In genomic region chr18:33369711-33370449, GRCh38 we compare ENCODE assay signal across 27 cellular contexts.
DNase-seq lines count a peak whose midpoint lies in the region; FAIRE-seq and TF ChIP-seq lines count a peak whose summit lies in the region.
"Had no signal": no experiment of that assay in that cellular context is flagged by ENCODE, and none has a peak within 500 bp of the region (broad histone marks: within the 10 kb centered on the region; RNA-seq: fewer than 3 reads in every experiment).

No MANE protein-coding gene starts in this region.

- H3K4me1 Mint-ChIP-seq in activated T-helper 2 cell treated with anti-CD3 and anti-CD28 coated beads, Interferon-gamma antibody, Interleukin-2, Interleukin-4, amounts not matched to agents 10 μg/mL and 5 μg/mL and 100 μg/mL, durations not matched to agents 14 hours and 24 hours and 36 hours (ENCODE audit: low read depth) = no peaks in the 10 kb centered on the region
- H3K4me1 Mint-ChIP-seq: activated naive CD8-positive, alpha-beta T cell treated with anti-CD3 and anti-CD28 coated beads for 36 hours; B cell; central memory CD8-positive, alpha-beta T cell; memory B cell had no signal

- peak overlapping the region; percentile 58 for H3K27ac ChIP-seq in epithelial cell of prostate
- H3K27ac ChIP-seq: ascending aorta, gastrocnemius medialis, parathyroid adenoma, right atrium auricular region, SK-N-MC, tibial nerve had no signal

- no peaks in the 10 kb centered on the region for H3K36me3 Mint-ChIP-seq in activated T-helper 2 cell treated with anti-CD3 and anti-CD28 coated beads, Interferon-gamma antibody, Interleukin-2, Interleukin-4, amounts not matched to agents 10 μg/mL and 5 μg/mL and 100 μg/mL, durations not matched to agents 14 hours and 24 hours and 36 hours (ENCODE audit: low read depth)
- H3K36me3 Mint-ChIP-seq: activated naive CD8-positive, alpha-beta T cell treated with anti-CD3 and anti-CD28 coated beads for 36 hours; CD8-positive, alpha-beta T cell; memory B cell had no signal

- no peak overlapping the region for H3K4me3 Mint-ChIP-seq in activated T-helper 2 cell treated with anti-CD3 and anti-CD28 coated beads, Interferon-gamma antibody, Interleukin-2, Interleukin-4, amounts not matched to agents 10 μg/mL and 5 μg/mL and 100 μg/mL, durations not matched to agents 14 hours and 24 hours and 36 hours (ENCODE audit: low read depth)
- H3K4me3 Mint-ChIP-seq: activated CD8-positive, alpha-beta T cell treated with anti-CD3 and anti-CD28 coated beads, Interleukin-2, amount 10 ng/mL, durations not matched to agents 7 days and 5 days; activated naive CD8-positive, alpha-beta T cell treated with anti-CD3 and anti-CD28 coated beads for 36 hours; B cell; CD8-positive, alpha-beta T cell; central memory CD8-positive, alpha-beta T cell; memory B cell; T-helper 1 cell treated with Interleukin-12 subunit alpha and Interleukin-12 subunit beta and Interleukin-4 antibody, amounts not matched to agents 30 μg/mL and 1 μg/mL, for 36 hours had no signal

- no peak for TF ChIP-seq CTCF in GM20000 (IDR thresholded peaks at IDR 0.05; ENCODE audit: extremely low read depth, missing control alignments)

- DNase-seq in DMS53 treated with DMSO at 0.1 percent for 48 hours (lab: John Stamatoyannopoulos, UW; ENCODE audit: unreplicated experiment) (peak; percentile 65), NCI-H1417 treated with DMSO at 0.1 percent for 48 hours (lab: John Stamatoyannopoulos, UW) (peak; percentile 63), NCI-H748 treated with DMSO at 0.1 percent for 48 hours (lab: John Stamatoyannopoulos, UW) (peak; percentile 28), epithelial cell of prostate (ENCODE audit: low read depth, low spot score) (peak; percentile 40), GM20000 (ENCODE audit: low spot score) (no peak), H54 (ENCODE audit: insufficient read length, low spot score) (no peak)
- DNase-seq in activated T-helper 2 cell treated with anti-CD3 and anti-CD28 coated beads, Interferon-gamma antibody, Interleukin-2, Interleukin-4, amounts not matched to agents 10 μg/mL and 5 μg/mL and 100 μg/mL, durations not matched to agents 14 hours and 24 hours and 36 hours (ENCODE audit: low spot score) = no peak
- DNase-seq: activated CD8-positive, alpha-beta T cell treated with anti-CD3 and anti-CD28 coated beads, Interleukin-2, amount 10 ng/mL, durations not matched to agents 7 days and 5 days; activated naive CD8-positive, alpha-beta T cell treated with anti-CD3 and anti-CD28 coated beads for 36 hours; CD8-positive, alpha-beta T cell; dermis blood vessel endothelial cell; DND-41; gastrocnemius medialis; left colon; NCI-H2029; NCI-H446 treated with DMSO at 0.1 percent for 48 hours; stimulated activated CD4-positive, alpha-beta T cell treated with anti-CD3 and anti-CD28 coated beads, Interleukin-2, amount 100 ng/mL, for 24 hours had no signal

- FAIRE-seq in H54 (lab: Jason Lieb, UNC) = no peak
- FAIRE-seq: RCC 7860 had no signal

- H3K27ac Mint-ChIP-seq in activated T-helper 2 cell treated with anti-CD3 and anti-CD28 coated beads, Interferon-gamma antibody, Interleukin-2, Interleukin-4, amounts not matched to agents 10 μg/mL and 5 μg/mL and 100 μg/mL, durations not matched to agents 14 hours and 24 hours and 36 hours = no peak overlapping the region
- H3K27ac Mint-ChIP-seq: activated CD8-positive, alpha-beta T cell treated with anti-CD3 and anti-CD28 coated beads, Interleukin-2, amount 10 ng/mL, durations not matched to agents 7 days and 5 days; activated naive CD8-positive, alpha-beta T cell treated with anti-CD3 and anti-CD28 coated beads for 36 hours; B cell; CD8-positive, alpha-beta T cell; memory B cell; T-helper 1 cell treated with Interleukin-12 subunit alpha and Interleukin-12 subunit beta and Interleukin-4 antibody, amounts not matched to agents 30 μg/mL and 1 μg/mL, for 36 hours had no signal

- no peak for TF ChIP-seq POLR2A in H54 (IDR thresholded peaks at IDR 0.05; ENCODE audit: low read depth, low read length)

- H3K27me3 Mint-ChIP-seq in activated T-helper 2 cell treated with anti-CD3 and anti-CD28 coated beads, Interferon-gamma antibody, Interleukin-2, Interleukin-4, amounts not matched to agents 10 μg/mL and 5 μg/mL and 100 μg/mL, durations not matched to agents 14 hours and 24 hours and 36 hours (ENCODE audit: low read depth) = no peaks in the 10 kb centered on the region
- H3K27me3 Mint-ChIP-seq: activated naive CD8-positive, alpha-beta T cell treated with anti-CD3 and anti-CD28 coated beads for 36 hours; B cell; central memory CD8-positive, alpha-beta T cell; memory B cell had no signal

- H3K9me3 Mint-ChIP-seq in activated T-helper 2 cell treated with anti-CD3 and anti-CD28 coated beads, Interferon-gamma antibody, Interleukin-2, Interleukin-4, amounts not matched to agents 10 μg/mL and 5 μg/mL and 100 μg/mL, durations not matched to agents 14 hours and 24 hours and 36 hours = peaks cover 8% of the 10 kb centered on the region
- H3K9me3 Mint-ChIP-seq: activated naive CD8-positive, alpha-beta T cell treated with anti-CD3 and anti-CD28 coated beads for 36 hours; memory B cell; T-helper 1 cell treated with Interleukin-12 subunit alpha and Interleukin-12 subunit beta and Interleukin-4 antibody, amounts not matched to agents 30 μg/mL and 1 μg/mL, for 36 hours had no signal

- intact Hi-C loops in activated T-helper 2 cell treated with anti-CD3 and anti-CD28 coated beads, Interferon-gamma antibody, Interleukin-2, Interleukin-4, amounts not matched to agents 10 μg/mL and 5 μg/mL and 100 μg/mL, durations not matched to agents 14 hours and 24 hours and 36 hours (cut with micrococcal nuclease) = no loop called here

Comparison
In these comparisons a context has a peak if more than half of its experiments do, and no peak if none do; other contexts are left out.
1. DNase-seq: peak in DMS53 treated with DMSO at 0.1 percent for 48 hours (single experiment), NCI-H1417 treated with DMSO at 0.1 percent for 48 hours (single experiment), NCI-H748 treated with DMSO at 0.1 percent for 48 hours (single experiment) and epithelial cell of prostate (single experiment); none in GM20000 (single experiment), H54 (single experiment) and activated T-helper 2 cell treated with anti-CD3 and anti-CD28 coated beads, Interferon-gamma antibody, Interleukin-2, Interleukin-4, amounts not matched to agents 10 μg/mL and 5 μg/mL and 100 μg/mL, durations not matched to agents 14 hours and 24 hours and 36 hours (single experiment).